In genomic region chr17:58356231-58356630, GRCh38 we compare ENCODE assay signal across 25 cellular contexts.
"Had no signal": no experiment of that assay in that cellular context is flagged by ENCODE, and none has a peak within 500 bp of the region (broad histone marks: within the 10 kb centered on the region; RNA-seq: fewer than 3 reads in every experiment).

No MANE protein-coding gene starts in this region.

- H3K27me3 Mint-ChIP-seq: activated CD4-positive, alpha-beta memory T cell treated with anti-CD3 and anti-CD28 coated beads for 36 hours; activated CD4-positive, alpha-beta T cell treated with anti-CD3 and anti-CD28 coated beads, Interleukin-2, amount 10 ng/mL, durations not matched to agents 7 days and 5 days had no signal

- H3K36me3 ChIP-seq: brain microvascular endothelial cell, cardiac muscle cell, MG63 had no signal

- H3K27ac ChIP-seq: brain microvascular endothelial cell, cardiac muscle cell, SJSA1 had no signal

- FAIRE-seq: RCC 7860 had no signal

- ATAC-seq: activated naive CD4-positive, alpha-beta T cell treated with anti-CD3 and anti-CD28 coated beads, Interleukin-2, amount 50 U/mL, for 72 hours; activated T-cell treated with anti-CD3 and anti-CD28 coated beads, Interleukin-2, amount 50 U/mL, for 4 hours; WTC11 had no signal

- H3K9me3 ChIP-seq: MG63, SJSA1 had no signal

- H3K27ac Mint-ChIP-seq: activated CD4-positive, alpha-beta memory T cell treated with anti-CD3 and anti-CD28 coated beads for 36 hours; activated CD4-positive, alpha-beta T cell treated with anti-CD3 and anti-CD28 coated beads, Interleukin-2, amount 10 ng/mL, durations not matched to agents 7 days and 5 days; WTC11 had no signal

- H3K27me3 ChIP-seq: brain microvascular endothelial cell, cardiac muscle cell, MG63 had no signal

- H3K4me3 ChIP-seq: cardiac muscle cell, MG63, SJSA1 had no signal

- H3K9me3 Mint-ChIP-seq: activated CD4-positive, alpha-beta memory T cell treated with anti-CD3 and anti-CD28 coated beads for 36 hours; activated CD4-positive, alpha-beta T cell treated with anti-CD3 and anti-CD28 coated beads, Interleukin-2, amount 10 ng/mL, durations not matched to agents 7 days and 5 days; activated naive CD4-positive, alpha-beta T cell treated with anti-CD3 and anti-CD28 coated beads, Interleukin-2, amount 50 U/mL, for 72 hours; activated T-cell treated with anti-CD3 and anti-CD28 coated beads, Interleukin-2, amount 50 U/mL, for 4 hours; T-helper 1 cell treated with Interleukin-12 subunit alpha and Interleukin-12 subunit beta and Interleukin-4 antibody, amounts not matched to agents 30 μg/mL and 1 μg/mL, for 36 hours; WTC11 had no signal

- DNase-seq: activated CD4-positive, alpha-beta memory T cell treated with anti-CD3 and anti-CD28 coated beads for 36 hours; activated CD4-positive, alpha-beta T cell treated with anti-CD3 and anti-CD28 coated beads, Interleukin-2, amount 10 ng/mL, durations not matched to agents 7 days and 5 days; activated CD8-positive, alpha-beta memory T cell treated with anti-CD3 and anti-CD28 coated beads for 24 hours; activated effector memory CD4-positive, alpha-beta T cell treated with Interleukin-2 at 50 U/mL for 16 hours; activated naive CD4-positive, alpha-beta T cell treated with Interleukin-2 at 50 U/mL for 16 hours; activated T-cell treated with anti-CD3 and anti-CD28 coated beads, Interleukin-2, amount 50 U/mL, for 4 hours; brain microvascular endothelial cell; MG63; MV-4-11; NCI-H1092 treated with DMSO at 0.1 percent for 48 hours; NCI-H1436; NCI-H1694 treated with DMSO at 0.1 percent for 48 hours; NCI-H2029 treated with DMSO at 0.1 percent for 48 hours; NCI-H345; NCI-H510A treated with DMSO at 0.1 percent for 48 hours; NCI-H69; NK-92 treated with Interleukin-12 subunit alpha and Interleukin-12 subunit beta, amount 100 ng/mL, for 24 hours; SHP77; T-helper 9 cell had no signal

- H3K4me3 Mint-ChIP-seq: activated CD4-positive, alpha-beta memory T cell treated with anti-CD3 and anti-CD28 coated beads for 36 hours; activated CD4-positive, alpha-beta T cell treated with anti-CD3 and anti-CD28 coated beads, Interleukin-2, amount 10 ng/mL, durations not matched to agents 7 days and 5 days; activated T-cell treated with anti-CD3 and anti-CD28 coated beads, Interleukin-2, amount 50 U/mL, for 4 hours; T-helper 1 cell treated with Interleukin-12 subunit alpha and Interleukin-12 subunit beta and Interleukin-4 antibody, amounts not matched to agents 30 μg/mL and 1 μg/mL, for 36 hours; WTC11 had no signal
